In the genomic region with DNA sequence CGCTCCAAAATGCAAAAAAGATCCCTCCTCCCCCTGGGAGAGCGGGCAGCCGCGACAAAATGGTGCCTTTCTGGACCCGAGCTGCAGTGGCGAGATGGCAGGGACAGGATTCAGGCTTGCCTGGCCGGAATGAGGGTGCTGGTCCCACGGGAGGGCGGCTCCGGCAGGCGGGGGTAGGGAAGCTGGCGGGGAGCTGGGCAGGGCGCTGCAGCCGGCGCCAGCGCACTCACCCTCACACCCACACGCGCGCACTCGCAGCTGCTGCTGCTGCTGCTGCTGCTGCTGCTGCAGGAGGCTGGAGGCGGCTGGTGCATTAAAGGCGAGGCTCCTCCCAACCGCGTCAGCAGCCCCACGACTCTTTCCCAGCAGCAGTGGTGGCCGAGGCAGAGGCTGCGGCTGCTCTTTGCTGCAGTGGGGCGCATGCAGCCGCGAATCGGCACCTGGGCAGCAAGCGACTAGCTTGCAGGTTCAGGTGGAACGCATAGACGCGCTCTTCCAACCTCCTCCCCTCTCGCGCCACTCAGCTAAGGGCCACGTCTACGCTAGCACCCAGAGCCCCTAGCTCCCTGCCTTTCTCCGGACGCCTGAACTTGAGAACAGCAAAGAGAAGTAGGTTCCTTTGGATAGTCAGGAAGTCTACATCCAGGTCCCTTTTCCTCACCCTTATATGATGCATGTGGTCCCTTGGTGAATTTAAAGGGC, we compare ENCODE assay signal across 8 cellular contexts. TPM values are rescaled to one million over a fixed set of nuclear protein-coding genes. Genes with fewer than 3 reads are reported as not detected.
DNase-seq lines count a peak whose midpoint lies in the region; ATAC-seq, FAIRE-seq and TF ChIP-seq lines count a peak whose summit lies in the region.

TSS of gene PPP2R2B (minus strand) at position 287 of the 702 bp plus-strand sequence.

- SMC1A ChIA-PET in GM12878 (lab: Charles Lee; ENCODE audit: uncharacterized antibody, unreplicated experiment) = no interaction called here

- H2AFZ ChIP-seq in GM12878 (ENCODE audit: control insufficient read depth, low read depth, low read length) = no peak within 1 kb of the TSS

- intact Hi-C loops in GM12878 (cut with micrococcal nuclease; ENCODE audit: unreplicated experiment) (no loop called here), sciatic nerve (cut with DNase I) (no loop called here)

- H4K20me1 ChIP-seq in GM12878 (ENCODE audit: control insufficient read depth, insufficient read depth) = no peaks in the 10 kb centered on the region

- POLR2A ChIA-PET in GM12878 (lab: Charles Lee) = no interaction called here

- no peaks in the 10 kb centered on the region for H3K79me2 ChIP-seq in GM12878 (ENCODE audit: control insufficient read depth, insufficient read depth, low read length)

- no peak for FAIRE-seq in GM12878 (lab: Jason Lieb, UNC)

- DNase-seq in DMS153 (lab: John Stamatoyannopoulos, UW) = peak; percentile 1
- peak in 3 of 5 donors; percentile 37 to 45 (median 45) for DNase-seq in T-helper 1 cell
- no peak for DNase-seq in GM12878 (ENCODE audit: low read depth, low spot score)
- DNase-seq in sciatic nerve (ENCODE audit: low spot score) = peak; percentile 64
- no peak for DNase-seq in COLO829 (ENCODE audit: low spot score)

- no peaks in the 10 kb centered on the region for H3K4me1 ChIP-seq in GM12878 (ENCODE audit: control insufficient read depth, insufficient read depth, low read length)

- TF ChIP-seq POLR2A in GM12878 (IDR thresholded peaks at IDR 0.05; ENCODE audit: low read depth, low read length) = no peak

- in situ Hi-C loops in GM12878 (cut with MboI) = no loop called here

- H3K9me3 ChIP-seq in GM12878 (replicated peaks; ENCODE audit: control insufficient read depth, insufficient read depth, low read length) = no peaks in the 10 kb centered on the region
- H3K9me3 ChIP-seq in iPS-18c (ENCODE audit: control insufficient read depth, insufficient read depth, low read length) = no peaks in the 10 kb centered on the region

- WGBS in GM12878 (ENCODE audit: insufficient coverage, insufficient replicate concordance, low lambda C conversion rate, missing lambda C conversion rate) = 12% methylated on average over 36 of the region's 41 CpGs

- CTCF ChIA-PET in GM12878 (lab: Yijun Ruan, JAX) = no interaction called here

- RAD21 ChIA-PET in GM12878 (lab: Charles Lee; ENCODE audit: unreplicated experiment) = no interaction called here

- H3K4me3 ChIP-seq in GM12878 (no peak within 1 kb of the TSS), iPS-18c (ENCODE audit: insufficient read depth, low read depth, low read length) (peak within 1 kb of the TSS; percentile 88)

- H3K27me3 ChIP-seq in GM12878 (replicated peaks in 1 of 2; ENCODE audit: control insufficient read depth in 2 of 2, insufficient read depth in 2 of 2, low read length in 1 of 2) = peaks cover 4 to 11% of the 10 kb centered on the region in 2 experiments

- no peak for TF ChIP-seq EP300 in GM12878 (IDR thresholded peaks at IDR 0.05; ENCODE audit: borderline replicate concordance in 1 of 2, control insufficient read depth in 1 of 2, low read depth in 2 of 2, low read length in 2 of 2)

- no peak for TF ChIP-seq CTCF in GM12878 (IDR thresholded peaks at IDR 0.05 in 2 of 3, conservative IDR thresholded peaks at IDR 0.05 in 1 of 3; ENCODE audit: control insufficient read depth in 2 of 3, extremely low read depth in 1 of 3, insufficient read depth in 1 of 3, low read depth in 3 of 3, low read length in 3 of 3)

- no peak within 1 kb of the TSS for H3K4me2 ChIP-seq in GM12878 (ENCODE audit: control insufficient read depth, insufficient read depth)

- no peak within 1 kb of the TSS for H3K27ac ChIP-seq in GM12878 (ENCODE audit: control insufficient read depth, insufficient read depth)

- peak; percentile 52 for ATAC-seq in HG03442 (IDR thresholded peaks at IDR 0.05; ENCODE audit: unreplicated experiment)
- ATAC-seq in GM12878 = peak; percentile 21; the same call in 1 of the 3 replicates
- ATAC-seq in sciatic nerve = peak; percentile 64
- no peak for ATAC-seq in GM18858 (IDR thresholded peaks at IDR 0.05; ENCODE audit: unreplicated experiment)

- no peak for TF ChIP-seq RAD21 in GM12878 (IDR thresholded peaks at IDR 0.05; ENCODE audit: insufficient read depth, low read depth, low read length)

- no TSS peak for BruUV-seq in GM12878 (replicated peaks; lab: Mats Ljungman, UMichigan)

- H3K9ac ChIP-seq in GM12878 (ENCODE audit: control insufficient read depth, insufficient read depth, low read length) = no peak within 1 kb of the TSS

- no peaks in the 10 kb centered on the region for H3K36me3 ChIP-seq in GM12878 (ENCODE audit: control insufficient read depth in 2 of 2, insufficient read depth in 2 of 2, low read length in 1 of 2)

TF ChIP-seq in GM12878, 131 proteins besides CTCF, POLR2A, EP300 and RAD21:
- TF ChIP-seq RELB (IDR thresholded peaks at IDR 0.05; ENCODE audit: low read depth) = no peak
- no peak for TF ChIP-seq POLR2AphosphoS2 (IDR thresholded peaks at IDR 0.05; ENCODE audit: low read depth, low read length)
- no peak for TF ChIP-seq HDAC2 (IDR thresholded peaks at IDR 0.05)
- no peak for TF ChIP-seq CBX3 (IDR thresholded peaks at IDR 0.05; ENCODE audit: borderline replicate concordance, low read depth)
- no peak for TF ChIP-seq ZSCAN29 (IDR thresholded peaks at IDR 0.05)
- TF ChIP-seq ZBED1 (IDR thresholded peaks at IDR 0.05; ENCODE audit: borderline replicate concordance) = no peak
- TF ChIP-seq CBFB (IDR thresholded peaks at IDR 0.05; ENCODE audit: low read depth) = no peak
- TF ChIP-seq SREBF2 (IDR thresholded peaks at IDR 0.05; ENCODE audit: low read length) = no peak
- TF ChIP-seq ZNF24 (IDR thresholded peaks at IDR 0.05) = no peak
- TF ChIP-seq RBBP5 (conservative IDR thresholded peaks at IDR 0.05) = no peak
- TF ChIP-seq KLF5 (IDR thresholded peaks at IDR 0.05; ENCODE audit: partially characterized antibody) = no peak
- TF ChIP-seq DPF2 (IDR thresholded peaks at IDR 0.05) = no peak
- TF ChIP-seq IKZF2 (IDR thresholded peaks at IDR 0.05) = no peak
- TF ChIP-seq EZH2 (IDR thresholded peaks at IDR 0.05; ENCODE audit: borderline replicate concordance, control insufficient read depth, low read depth, low read length) = no peak
- TF ChIP-seq CHD1 (IDR thresholded peaks at IDR 0.05; ENCODE audit: low read depth, low read length) = no peak
- TF ChIP-seq, protein P1, sequence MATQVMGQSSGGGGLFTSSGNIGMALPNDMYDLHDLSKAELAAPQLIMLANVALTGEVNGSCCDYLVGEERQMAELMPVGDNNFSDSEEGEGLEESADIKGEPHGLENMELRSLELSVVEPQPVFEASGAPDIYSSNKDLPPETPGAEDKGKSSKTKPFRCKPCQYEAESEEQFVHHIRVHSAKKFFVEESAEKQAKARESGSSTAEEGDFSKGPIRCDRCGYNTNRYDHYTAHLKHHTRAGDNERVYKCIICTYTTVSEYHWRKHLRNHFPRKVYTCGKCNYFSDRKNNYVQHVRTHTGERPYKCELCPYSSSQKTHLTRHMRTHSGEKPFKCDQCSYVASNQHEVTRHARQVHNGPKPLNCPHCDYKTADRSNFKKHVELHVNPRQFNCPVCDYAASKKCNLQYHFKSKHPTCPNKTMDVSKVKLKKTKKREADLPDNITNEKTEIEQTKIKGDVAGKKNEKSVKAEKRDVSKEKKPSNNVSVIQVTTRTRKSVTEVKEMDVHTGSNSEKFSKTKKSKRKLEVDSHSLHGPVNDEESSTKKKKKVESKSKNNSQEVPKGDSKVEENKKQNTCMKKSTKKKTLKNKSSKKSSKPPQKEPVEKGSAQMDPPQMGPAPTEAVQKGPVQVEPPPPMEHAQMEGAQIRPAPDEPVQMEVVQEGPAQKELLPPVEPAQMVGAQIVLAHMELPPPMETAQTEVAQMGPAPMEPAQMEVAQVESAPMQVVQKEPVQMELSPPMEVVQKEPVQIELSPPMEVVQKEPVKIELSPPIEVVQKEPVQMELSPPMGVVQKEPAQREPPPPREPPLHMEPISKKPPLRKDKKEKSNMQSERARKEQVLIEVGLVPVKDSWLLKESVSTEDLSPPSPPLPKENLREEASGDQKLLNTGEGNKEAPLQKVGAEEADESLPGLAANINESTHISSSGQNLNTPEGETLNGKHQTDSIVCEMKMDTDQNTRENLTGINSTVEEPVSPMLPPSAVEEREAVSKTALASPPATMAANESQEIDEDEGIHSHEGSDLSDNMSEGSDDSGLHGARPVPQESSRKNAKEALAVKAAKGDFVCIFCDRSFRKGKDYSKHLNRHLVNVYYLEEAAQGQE (IDR thresholded peaks at IDR 0.05; ENCODE audit: low read depth, low read length) = no peak
TF ChIP-seq in GM12878: peak in this region for 0.

RNA-seq across cellular contexts. Expression of gene PPP2R2B, which starts in this region (rescaled TPM):
- not detected in 2 replicates for total RNA-seq in GM12878 (2013; cell fraction: nucleolus; rRNA removed)
- total RNA-seq in GM12878 (2014; rRNA removed) = not detected in 2 replicates
- total RNA-seq in GM12878 (2014; rRNA removed; fragmentation: Illumina TruSeq; extraction: Trizol) = not detected in 2 replicates
- not detected in 2 replicates for total RNA-seq in GM12878 (2021)
- not detected for polyA plus RNA-seq in GM12878 (2011; ENCODE audit: low read depth)
- not detected in 2 replicates for polyA plus RNA-seq in GM12878 (2011; rRNA removed)
- polyA plus RNA-seq in GM12878 (2011; cell fraction: cytosol; rRNA removed) = not detected in 2 replicates
- polyA plus RNA-seq in GM12878 (2011; cell fraction: nucleus; rRNA removed) = not detected in 2 replicates
- polyA plus RNA-seq in GM12878 (2012) = not detected in 2 replicates
- not detected in 2 replicates for polyA plus RNA-seq in GM12878 (2014; fragmentation: Illumina TruSeq; extraction: Trizol)
- not detected for polyA plus RNA-seq in GM12878 (2014; fragmentation: Nextera tagmentation; extraction: Ambion mirVana)
- not detected in 2 replicates for polyA plus RNA-seq in GM12878 (2014; rRNA removed)
- not detected for polyA plus RNA-seq in GM12878 (2016; fragmentation: Nextera tagmentation; extraction: Ambion mirVana)
- polyA minus RNA-seq in GM12878 (2011; rRNA and poly(A)+ RNA removed) = not detected in 2 replicates
- polyA minus RNA-seq in GM12878 (2011; cell fraction: cytosol; rRNA and poly(A)+ RNA removed) = not detected in 2 replicates
- not detected in 2 replicates for polyA minus RNA-seq in GM12878 (2011; cell fraction: nucleus; rRNA and poly(A)+ RNA removed)
- total RNA-seq in sciatic nerve = 54.1 TPM

Comparison
In these comparisons a context has a peak if more than half of its experiments do, and no peak if none do; other contexts are left out.
1. RNA of gene PPP2R2B (total RNA-seq): 54.1 TPM in sciatic nerve (single experiment); not detected in GM12878; every median in the first group is over 10 times any median in the second.
2. Peak in ATAC-seq in GM12878; RNA of the gene not detected or under 1 TPM.
3. DNase-seq: peak in DMS153 (single experiment), T-helper 1 cell (3 of 5) and sciatic nerve (single experiment); none in GM12878 (single experiment) and COLO829 (single experiment).